In the genomic region with DNA sequence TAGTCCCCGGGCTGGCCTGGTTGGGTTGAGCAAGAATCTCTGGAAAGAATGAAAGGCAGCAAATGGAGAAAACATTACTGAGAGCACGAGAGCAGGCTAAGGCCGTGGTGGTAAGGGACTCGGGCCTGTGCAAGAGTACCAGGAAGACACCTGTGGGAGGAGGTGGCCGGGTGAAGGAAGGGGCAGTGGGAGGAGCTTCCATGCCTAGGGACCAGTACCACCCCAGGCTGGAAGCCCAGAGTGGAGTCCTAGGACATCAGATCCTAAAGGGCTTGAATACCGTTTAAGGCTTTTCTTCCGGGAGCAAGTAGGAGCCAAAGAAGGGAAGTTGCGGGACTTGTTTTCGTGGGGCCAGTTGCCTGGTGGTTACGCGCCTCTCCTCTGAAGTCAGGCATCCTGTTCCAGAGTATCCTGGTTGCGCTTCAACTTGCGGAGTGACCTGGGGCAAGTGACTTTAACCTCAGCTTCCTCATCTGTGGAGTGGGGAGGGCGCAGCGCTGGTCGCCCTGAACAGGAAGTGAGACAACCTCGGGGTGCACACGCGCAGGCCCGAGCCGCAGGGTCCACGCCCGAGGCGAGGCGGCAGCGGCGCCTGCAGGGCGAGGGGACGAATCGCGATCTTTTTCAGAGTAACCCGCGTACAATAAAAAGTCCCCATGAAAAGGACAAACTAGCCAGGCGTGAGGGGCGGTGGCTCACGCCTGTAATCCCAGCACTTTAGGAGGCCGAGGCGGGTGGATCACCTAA, we compare ENCODE assay signal across 9 cellular contexts. TPM values are rescaled to one million over a fixed set of nuclear protein-coding genes. Genes with fewer than 3 reads are reported as not detected.
A peak's percentile ranks its signal among the peaks of the same experiment; 100 is the strongest.
DNase-seq lines count a peak whose midpoint lies in the region; ATAC-seq and TF ChIP-seq lines count a peak whose summit lies in the region.
"Had no signal": no experiment of that assay in that cellular context is flagged by ENCODE, and none has a peak within 500 bp of the region (broad histone marks: within the 10 kb centered on the region; RNA-seq: fewer than 3 reads in every experiment).

No MANE protein-coding gene starts in this region.

- H3K9me3 Mint-ChIP-seq in CD4-positive, CD25-positive, alpha-beta regulatory T cell, result no peaks in the 10 kb centered on the region

- H3K36me3 Mint-ChIP-seq in CD4-positive, CD25-positive, alpha-beta regulatory T cell, result peaks cover 3% of the 10 kb centered on the region

- no peaks in the 10 kb centered on the region for H3K27me3 ChIP-seq in CD4-positive, CD25-positive, alpha-beta regulatory T cell (ENCODE audit: control insufficient read depth, insufficient read depth, low read length)

- peak; percentile 72 for ATAC-seq in CD4-positive, CD25-positive, alpha-beta regulatory T cell (ENCODE audit: low read depth in 2 of 2)
- ATAC-seq in GM19351 (IDR thresholded peaks at IDR 0.05; ENCODE audit: unreplicated experiment) (peak; percentile 76), mucosa of descending colon (peak; percentile 83)

- peaks cover 5% of the 10 kb centered on the region for H3K36me3 ChIP-seq in CD4-positive, CD25-positive, alpha-beta regulatory T cell (ENCODE audit: control insufficient read depth, insufficient read depth, low read length)
- H3K36me3 ChIP-seq in mucosa of descending colon (ENCODE audit: low read depth), result peaks cover 3% of the 10 kb centered on the region

- TF ChIP-seq CTCF in mucosa of descending colon (IDR thresholded peaks at IDR 0.05), result peak; percentile 43

- no peaks in the 10 kb centered on the region for H3K9me3 ChIP-seq in CD4-positive, CD25-positive, alpha-beta regulatory T cell (ENCODE audit: control insufficient read depth in 2 of 2, low read length in 2 of 2)
- no peaks in the 10 kb centered on the region for H3K9me3 ChIP-seq in mucosa of descending colon

- peak overlapping the region; percentile 93 to 97 (median 95) for H3K4me3 Mint-ChIP-seq in CD4-positive, CD25-positive, alpha-beta regulatory T cell

- peak overlapping the region; percentile 75 for H3K4me3 ChIP-seq in CD4-positive, CD25-positive, alpha-beta regulatory T cell (ENCODE audit: low read depth, low read length)
- peak overlapping the region; percentile 81 for H3K4me3 ChIP-seq in mucosa of descending colon

- peak overlapping the region; percentile 50 to 98 (median 94) for H3K27ac Mint-ChIP-seq in CD4-positive, CD25-positive, alpha-beta regulatory T cell

- peak; percentile 69 to 93 (median 79) for DNase-seq in CD4-positive, CD25-positive, alpha-beta regulatory T cell
- DNase-seq in HK-2 (ENCODE audit: unreplicated experiment) (peak; percentile 93), NOMO-1 treated with dmso at 0.1 percent for 144 hours (lab: John Stamatoyannopoulos, UW; ENCODE audit: unreplicated experiment) (peak; percentile 98), epidermal melanocyte (ENCODE audit: insufficient read length, low spot score) (peak; percentile 87), mucosa of descending colon (peak; percentile 88 to 96 (median 91))
- peak; percentile 73 for DNase-seq in activated CD8-positive, alpha-beta memory T cell treated with anti-CD3 and anti-CD28 coated beads, Interleukin-2, amount 50 U/mL, for 4 hours
- DNase-seq in stimulated activated CD8-positive, alpha-beta memory T cell treated with anti-CD3 and anti-CD28 coated beads, Interleukin-4, amount 100 ng/mL, for 1 hour (ENCODE audit: low read depth in 2 of 2, low spot score in 1 of 2), result peak; percentile 53 to 61

- peaks cover 30% of the 10 kb centered on the region for H3K4me1 ChIP-seq in CD4-positive, CD25-positive, alpha-beta regulatory T cell (ENCODE audit: control insufficient read depth, insufficient read depth, low read length, poor library complexity, severe bottlenecking)
- H3K4me1 ChIP-seq in mucosa of descending colon (ENCODE audit: low read depth), result peaks cover 22% of the 10 kb centered on the region

- H3K27me3 Mint-ChIP-seq in CD4-positive, CD25-positive, alpha-beta regulatory T cell, result peaks cover 6% of the 10 kb centered on the region

- peak overlapping the region; percentile 90 for H3K27ac ChIP-seq in CD4-positive, CD25-positive, alpha-beta regulatory T cell (ENCODE audit: insufficient read depth, low read length, poor library complexity, severe bottlenecking)

- H3K4me1 Mint-ChIP-seq in CD4-positive, CD25-positive, alpha-beta regulatory T cell, result peaks cover 0 to 40% (median 26%) of the 10 kb centered on the region in 4 donors

- intact Hi-C loops in mucosa of descending colon (cut with DNase I, micrococcal nuclease), result no loop called here

RNA-seq across cellular contexts. Expression of a gene that starts 1.1 kb away (rescaled TPM):
- 33.7 TPM for total RNA-seq in CD4-positive, CD25-positive, alpha-beta regulatory T cell
- polyA plus RNA-seq in CD4-positive, CD25-positive, alpha-beta regulatory T cell, result 10 to 100 TPM; 69.0 to 72.1 (median 69.9) TPM
- 10 to 100 TPM; 48.7 to 71.7 (median 55.7) TPM for total RNA-seq in mucosa of descending colon

RNA-seq across cellular contexts. Expression of a gene that starts 2.7 kb away (rescaled TPM):
- not detected for total RNA-seq in CD4-positive, CD25-positive, alpha-beta regulatory T cell
- polyA plus RNA-seq in CD4-positive, CD25-positive, alpha-beta regulatory T cell, result under 1 TPM in 1 of 4 donors, not detected in 3; 0.21 TPM
- not detected for total RNA-seq in mucosa of descending colon
- total RNA-seq: subcutaneous adipose tissue had no signal

RNA-seq across cellular contexts. Expression of a gene that starts 31.0 kb away (rescaled TPM):
- 34.9 TPM for total RNA-seq in CD4-positive, CD25-positive, alpha-beta regulatory T cell
- 1 to 10 TPM; 5.0 to 7.0 (median 5.8) TPM for polyA plus RNA-seq in CD4-positive, CD25-positive, alpha-beta regulatory T cell
- 10 to 100 TPM; 57.5 to 65.9 (median 65.4) TPM for total RNA-seq in mucosa of descending colon

RNA-seq across cellular contexts. Expression of a gene that starts 32.9 kb away (rescaled TPM):
- total RNA-seq in CD4-positive, CD25-positive, alpha-beta regulatory T cell, result 0.49 TPM
- under 1 TPM in 2 of 4 donors, not detected in 2; 0.03 to 0.09 TPM for polyA plus RNA-seq in CD4-positive, CD25-positive, alpha-beta regulatory T cell
- 1 to 10 TPM; 3.1 to 5.7 (median 3.3) TPM for total RNA-seq in mucosa of descending colon

Comparison
In these comparisons a context has a peak if more than half of its experiments do, and no peak if none do; other contexts are left out.
1. Peak in every context shown above with its lines: DNase-seq, ATAC-seq, H3K4me3 ChIP-seq and H3K27ac ChIP-seq.